1 cellular context compared by ENCODE assay signal in the genomic region with DNA sequence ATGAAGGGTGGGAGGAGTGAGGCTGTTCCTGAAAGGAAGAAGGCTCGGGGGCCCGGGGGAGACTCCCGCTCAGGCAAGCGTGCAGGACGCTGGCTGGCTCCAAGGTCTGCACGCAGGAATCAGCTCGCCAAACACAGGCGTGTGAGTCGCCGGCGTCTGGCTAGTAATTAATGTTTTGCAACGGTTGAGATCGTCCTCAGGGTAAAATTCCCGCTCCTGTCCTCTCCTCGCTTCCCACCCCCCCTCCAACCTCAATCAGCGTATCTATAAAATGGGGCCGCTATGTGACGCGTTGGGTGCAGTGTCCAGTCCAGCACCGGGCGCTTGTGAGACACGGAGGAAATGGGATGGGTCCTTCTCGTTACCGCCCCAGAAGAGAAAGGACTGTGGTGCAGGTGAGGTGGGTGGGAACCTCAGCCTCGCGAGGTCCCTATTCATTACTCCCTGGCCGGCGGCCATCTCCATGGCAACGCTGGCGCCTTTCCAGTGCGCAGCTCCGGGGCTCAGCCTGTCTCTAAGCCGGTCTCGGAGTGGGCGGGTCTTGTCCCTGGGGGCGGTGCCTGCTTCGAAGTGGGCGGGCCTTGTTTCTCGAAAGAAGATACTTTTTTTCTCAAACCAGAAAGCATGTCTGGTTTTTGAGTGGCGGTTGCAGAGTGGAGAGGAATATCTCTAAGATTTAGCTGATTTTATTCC.
TF ChIP-seq lines count a peak whose summit lies in the region.

No MANE protein-coding gene starts in this region.

TF ChIP-seq in HEK293, 187 proteins besides CTCF, POLR2A, EP300 and RAD21 (continued from another document and continues in another):
- TF ChIP-seq, protein P1, sequence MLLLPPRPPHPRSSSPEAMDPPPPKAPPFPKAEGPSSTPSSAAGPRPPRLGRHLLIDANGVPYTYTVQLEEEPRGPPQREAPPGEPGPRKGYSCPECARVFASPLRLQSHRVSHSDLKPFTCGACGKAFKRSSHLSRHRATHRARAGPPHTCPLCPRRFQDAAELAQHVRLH (tag by site-specific recombination; IDR thresholded peaks at IDR 0.05), result 0 out of 2 replicates have a peak, but pooled peaks have one; percentile 33
- TF ChIP-seq ZBTB17 (tag by site-specific recombination; IDR thresholded peaks at IDR 0.05) (peak; percentile 67), ZNF416 (tag by site-specific recombination; IDR thresholded peaks at IDR 0.05) (no peak), ZNF664 (tag by site-specific recombination; IDR thresholded peaks at IDR 0.05) (no peak), GLIS1 (tag by site-specific recombination; IDR thresholded peaks at IDR 0.05) (peak; percentile 45; the same call in 1 of the 2 replicates), ZNF366 (tag by site-specific recombination; conservative IDR thresholded peaks at IDR 0.05) (peak; percentile 43; the same call in 1 of the 2 replicates), KLF10 (tag by site-specific recombination; IDR thresholded peaks at IDR 0.05) (no peak), SP3 (tag by site-specific recombination; IDR thresholded peaks at IDR 0.05) (peak; percentile 89), WT1 (tag by site-specific recombination; IDR thresholded peaks at IDR 0.05) (peak; percentile 39; the same call in 1 of the 2 replicates), ZNF521 (tag by site-specific recombination; IDR thresholded peaks at IDR 0.05) (no peak), ZXDB (tag by site-specific recombination; IDR thresholded peaks at IDR 0.05) (peak; percentile 64), ZNF48 (tag by site-specific recombination; IDR thresholded peaks at IDR 0.05) (no peak), REPIN1 (tag by site-specific recombination; IDR thresholded peaks at IDR 0.05; ENCODE audit: low read depth) (no peak), ZNF623 (tag by site-specific recombination; IDR thresholded peaks at IDR 0.05) (0 out of 2 replicates have a peak, but pooled peaks have one; percentile 25), HOXC10 (CRISPR knock-in tag; IDR thresholded peaks at IDR 0.05) (no peak), KLF8 (tag by site-specific recombination; IDR thresholded peaks at IDR 0.05) (peak; percentile 61; the same call in 1 of the 2 replicates), ZNF701 (tag by site-specific recombination; IDR thresholded peaks at IDR 0.05) (no peak), ZNF596 (tag by site-specific recombination; IDR thresholded peaks at IDR 0.05) (0 out of 2 replicates have a peak, but pooled peaks have one; percentile 5), KLF16 (tag by site-specific recombination; IDR thresholded peaks at IDR 0.05) (peak; percentile 39; the same call in 1 of the 2 replicates), GLI4 (tag by site-specific recombination; IDR thresholded peaks at IDR 0.05) (no peak), ZBTB20 (tag by site-specific recombination; IDR thresholded peaks at IDR 0.05) (peak; percentile 73), ZNF202 (tag by site-specific recombination; IDR thresholded peaks at IDR 0.05; ENCODE audit: borderline replicate concordance) (no peak), ZBTB1 (tag by site-specific recombination; IDR thresholded peaks at IDR 0.05) (no peak), ZNF529 (tag by site-specific recombination; IDR thresholded peaks at IDR 0.05; ENCODE audit: insufficient replicate concordance) (no peak), ZNF354C (tag by site-specific recombination; IDR thresholded peaks at IDR 0.05; ENCODE audit: borderline replicate concordance, low read depth) (no peak), KLF1 (tag by site-specific recombination; IDR thresholded peaks at IDR 0.05) (peak; percentile 55), ZNF138 (tag by site-specific recombination; IDR thresholded peaks at IDR 0.05; ENCODE audit: borderline replicate concordance) (no peak), KLF9 (tag by site-specific recombination; IDR thresholded peaks at IDR 0.05; ENCODE audit: low read depth) (peak; percentile 85), EGR2 (tag by site-specific recombination; IDR thresholded peaks at IDR 0.05; ENCODE audit: low read depth) (peak; percentile 22), SP7 (tag by site-specific recombination; IDR thresholded peaks at IDR 0.05) (peak; percentile 80), ZNF2 (tag by site-specific recombination; IDR thresholded peaks at IDR 0.05) (no peak), ZFP3 (tag by site-specific recombination; IDR thresholded peaks at IDR 0.05; ENCODE audit: low read depth) (no peak), ZNF555 (tag by site-specific recombination; conservative IDR thresholded peaks at IDR 0.05) (no peak), ZNF155 (tag by site-specific recombination; IDR thresholded peaks at IDR 0.05) (no peak), GFI1B (tag by site-specific recombination; IDR thresholded peaks at IDR 0.05) (no peak), ZNF600 (tag by site-specific recombination; IDR thresholded peaks at IDR 0.05) (peak; percentile 94), ZFP41 (tag by site-specific recombination; IDR thresholded peaks at IDR 0.05; ENCODE audit: borderline replicate concordance) (no peak)
- TF ChIP-seq, protein P2, sequence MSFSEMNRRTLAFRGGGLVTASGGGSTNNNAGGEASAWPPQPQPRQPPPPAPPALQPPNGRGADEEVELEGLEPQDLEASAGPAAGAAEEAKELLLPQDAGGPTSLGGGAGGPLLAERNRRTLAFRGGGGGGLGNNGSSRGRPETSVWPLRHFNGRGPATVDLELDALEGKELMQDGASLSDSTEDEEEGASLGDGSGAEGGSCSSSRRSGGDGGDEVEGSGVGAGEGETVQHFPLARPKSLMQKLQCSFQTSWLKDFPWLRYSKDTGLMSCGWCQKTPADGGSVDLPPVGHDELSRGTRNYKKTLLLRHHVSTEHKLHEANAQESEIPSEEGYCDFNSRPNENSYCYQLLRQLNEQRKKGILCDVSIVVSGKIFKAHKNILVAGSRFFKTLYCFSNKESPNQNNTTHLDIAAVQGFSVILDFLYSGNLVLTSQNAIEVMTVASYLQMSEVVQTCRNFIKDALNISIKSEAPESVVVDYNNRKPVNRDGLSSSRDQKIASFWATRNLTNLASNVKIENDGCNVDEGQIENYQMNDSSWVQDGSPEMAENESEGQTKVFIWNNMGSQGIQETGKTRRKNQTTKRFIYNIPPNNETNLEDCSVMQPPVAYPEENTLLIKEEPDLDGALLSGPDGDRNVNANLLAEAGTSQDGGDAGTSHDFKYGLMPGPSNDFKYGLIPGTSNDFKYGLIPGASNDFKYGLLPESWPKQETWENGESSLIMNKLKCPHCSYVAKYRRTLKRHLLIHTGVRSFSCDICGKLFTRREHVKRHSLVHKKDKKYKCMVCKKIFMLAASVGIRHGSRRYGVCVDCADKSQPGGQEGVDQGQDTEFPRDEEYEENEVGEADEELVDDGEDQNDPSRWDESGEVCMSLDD (tag by site-specific recombination; IDR thresholded peaks at IDR 0.05), result 0 out of 2 replicates have a peak, but pooled peaks have one; percentile 44
- TF ChIP-seq, protein P3, sequence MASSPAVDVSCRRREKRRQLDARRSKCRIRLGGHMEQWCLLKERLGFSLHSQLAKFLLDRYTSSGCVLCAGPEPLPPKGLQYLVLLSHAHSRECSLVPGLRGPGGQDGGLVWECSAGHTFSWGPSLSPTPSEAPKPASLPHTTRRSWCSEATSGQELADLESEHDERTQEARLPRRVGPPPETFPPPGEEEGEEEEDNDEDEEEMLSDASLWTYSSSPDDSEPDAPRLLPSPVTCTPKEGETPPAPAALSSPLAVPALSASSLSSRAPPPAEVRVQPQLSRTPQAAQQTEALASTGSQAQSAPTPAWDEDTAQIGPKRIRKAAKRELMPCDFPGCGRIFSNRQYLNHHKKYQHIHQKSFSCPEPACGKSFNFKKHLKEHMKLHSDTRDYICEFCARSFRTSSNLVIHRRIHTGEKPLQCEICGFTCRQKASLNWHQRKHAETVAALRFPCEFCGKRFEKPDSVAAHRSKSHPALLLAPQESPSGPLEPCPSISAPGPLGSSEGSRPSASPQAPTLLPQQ (tag by site-specific recombination; IDR thresholded peaks at IDR 0.05), result 0 out of 2 replicates have a peak, but pooled peaks have one; percentile 35
- TF ChIP-seq, protein P4, sequence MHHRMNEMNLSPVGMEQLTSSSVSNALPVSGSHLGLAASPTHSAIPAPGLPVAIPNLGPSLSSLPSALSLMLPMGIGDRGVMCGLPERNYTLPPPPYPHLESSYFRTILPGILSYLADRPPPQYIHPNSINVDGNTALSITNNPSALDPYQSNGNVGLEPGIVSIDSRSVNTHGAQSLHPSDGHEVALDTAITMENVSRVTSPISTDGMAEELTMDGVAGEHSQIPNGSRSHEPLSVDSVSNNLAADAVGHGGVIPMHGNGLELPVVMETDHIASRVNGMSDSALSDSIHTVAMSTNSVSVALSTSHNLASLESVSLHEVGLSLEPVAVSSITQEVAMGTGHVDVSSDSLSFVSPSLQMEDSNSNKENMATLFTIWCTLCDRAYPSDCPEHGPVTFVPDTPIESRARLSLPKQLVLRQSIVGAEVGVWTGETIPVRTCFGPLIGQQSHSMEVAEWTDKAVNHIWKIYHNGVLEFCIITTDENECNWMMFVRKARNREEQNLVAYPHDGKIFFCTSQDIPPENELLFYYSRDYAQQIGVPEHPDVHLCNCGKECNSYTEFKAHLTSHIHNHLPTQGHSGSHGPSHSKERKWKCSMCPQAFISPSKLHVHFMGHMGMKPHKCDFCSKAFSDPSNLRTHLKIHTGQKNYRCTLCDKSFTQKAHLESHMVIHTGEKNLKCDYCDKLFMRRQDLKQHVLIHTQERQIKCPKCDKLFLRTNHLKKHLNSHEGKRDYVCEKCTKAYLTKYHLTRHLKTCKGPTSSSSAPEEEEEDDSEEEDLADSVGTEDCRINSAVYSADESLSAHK (tag by site-specific recombination; IDR thresholded peaks at IDR 0.05), result 0 out of 2 replicates have a peak, but pooled peaks have one; percentile 13
- TF ChIP-seq, protein P5, sequence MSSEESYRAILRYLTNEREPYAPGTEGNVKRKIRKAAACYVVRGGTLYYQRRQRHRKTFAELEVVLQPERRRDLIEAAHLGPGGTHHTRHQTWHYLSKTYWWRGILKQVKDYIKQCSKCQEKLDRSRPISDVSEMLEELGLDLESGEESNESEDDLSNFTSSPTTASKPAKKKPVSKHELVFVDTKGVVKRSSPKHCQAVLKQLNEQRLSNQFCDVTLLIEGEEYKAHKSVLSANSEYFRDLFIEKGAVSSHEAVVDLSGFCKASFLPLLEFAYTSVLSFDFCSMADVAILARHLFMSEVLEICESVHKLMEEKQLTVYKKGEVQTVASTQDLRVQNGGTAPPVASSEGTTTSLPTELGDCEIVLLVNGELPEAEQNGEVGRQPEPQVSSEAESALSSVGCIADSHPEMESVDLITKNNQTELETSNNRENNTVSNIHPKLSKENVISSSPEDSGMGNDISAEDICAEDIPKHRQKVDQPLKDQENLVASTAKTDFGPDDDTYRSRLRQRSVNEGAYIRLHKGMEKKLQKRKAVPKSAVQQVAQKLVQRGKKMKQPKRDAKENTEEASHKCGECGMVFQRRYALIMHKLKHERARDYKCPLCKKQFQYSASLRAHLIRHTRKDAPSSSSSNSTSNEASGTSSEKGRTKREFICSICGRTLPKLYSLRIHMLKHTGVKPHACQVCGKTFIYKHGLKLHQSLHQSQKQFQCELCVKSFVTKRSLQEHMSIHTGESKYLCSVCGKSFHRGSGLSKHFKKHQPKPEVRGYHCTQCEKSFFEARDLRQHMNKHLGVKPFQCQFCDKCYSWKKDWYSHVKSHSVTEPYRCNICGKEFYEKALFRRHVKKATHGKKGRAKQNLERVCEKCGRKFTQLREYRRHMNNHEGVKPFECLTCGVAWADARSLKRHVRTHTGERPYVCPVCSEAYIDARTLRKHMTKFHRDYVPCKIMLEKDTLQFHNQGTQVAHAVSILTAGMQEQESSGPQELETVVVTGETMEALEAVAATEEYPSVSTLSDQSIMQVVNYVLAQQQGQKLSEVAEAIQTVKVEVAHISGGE (tag by site-specific recombination; conservative IDR thresholded peaks at IDR 0.05; ENCODE audit: low read depth), result peak; percentile 36; the same call in 1 of the 2 replicates
- TF ChIP-seq, protein P6, sequence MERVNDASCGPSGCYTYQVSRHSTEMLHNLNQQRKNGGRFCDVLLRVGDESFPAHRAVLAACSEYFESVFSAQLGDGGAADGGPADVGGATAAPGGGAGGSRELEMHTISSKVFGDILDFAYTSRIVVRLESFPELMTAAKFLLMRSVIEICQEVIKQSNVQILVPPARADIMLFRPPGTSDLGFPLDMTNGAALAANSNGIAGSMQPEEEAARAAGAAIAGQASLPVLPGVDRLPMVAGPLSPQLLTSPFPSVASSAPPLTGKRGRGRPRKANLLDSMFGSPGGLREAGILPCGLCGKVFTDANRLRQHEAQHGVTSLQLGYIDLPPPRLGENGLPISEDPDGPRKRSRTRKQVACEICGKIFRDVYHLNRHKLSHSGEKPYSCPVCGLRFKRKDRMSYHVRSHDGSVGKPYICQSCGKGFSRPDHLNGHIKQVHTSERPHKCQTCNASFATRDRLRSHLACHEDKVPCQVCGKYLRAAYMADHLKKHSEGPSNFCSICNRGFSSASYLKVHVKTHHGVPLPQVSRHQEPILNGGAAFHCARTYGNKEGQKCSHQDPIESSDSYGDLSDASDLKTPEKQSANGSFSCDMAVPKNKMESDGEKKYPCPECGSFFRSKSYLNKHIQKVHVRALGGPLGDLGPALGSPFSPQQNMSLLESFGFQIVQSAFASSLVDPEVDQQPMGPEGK (tag by site-specific recombination; IDR thresholded peaks at IDR 0.05), result peak; percentile 83
- TF ChIP-seq, protein P7, sequence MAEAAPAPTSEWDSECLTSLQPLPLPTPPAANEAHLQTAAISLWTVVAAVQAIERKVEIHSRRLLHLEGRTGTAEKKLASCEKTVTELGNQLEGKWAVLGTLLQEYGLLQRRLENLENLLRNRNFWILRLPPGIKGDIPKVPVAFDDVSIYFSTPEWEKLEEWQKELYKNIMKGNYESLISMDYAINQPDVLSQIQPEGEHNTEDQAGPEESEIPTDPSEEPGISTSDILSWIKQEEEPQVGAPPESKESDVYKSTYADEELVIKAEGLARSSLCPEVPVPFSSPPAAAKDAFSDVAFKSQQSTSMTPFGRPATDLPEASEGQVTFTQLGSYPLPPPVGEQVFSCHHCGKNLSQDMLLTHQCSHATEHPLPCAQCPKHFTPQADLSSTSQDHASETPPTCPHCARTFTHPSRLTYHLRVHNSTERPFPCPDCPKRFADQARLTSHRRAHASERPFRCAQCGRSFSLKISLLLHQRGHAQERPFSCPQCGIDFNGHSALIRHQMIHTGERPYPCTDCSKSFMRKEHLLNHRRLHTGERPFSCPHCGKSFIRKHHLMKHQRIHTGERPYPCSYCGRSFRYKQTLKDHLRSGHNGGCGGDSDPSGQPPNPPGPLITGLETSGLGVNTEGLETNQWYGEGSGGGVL (tag by site-specific recombination; IDR thresholded peaks at IDR 0.05), result peak; percentile 64
- TF ChIP-seq, protein P8, sequence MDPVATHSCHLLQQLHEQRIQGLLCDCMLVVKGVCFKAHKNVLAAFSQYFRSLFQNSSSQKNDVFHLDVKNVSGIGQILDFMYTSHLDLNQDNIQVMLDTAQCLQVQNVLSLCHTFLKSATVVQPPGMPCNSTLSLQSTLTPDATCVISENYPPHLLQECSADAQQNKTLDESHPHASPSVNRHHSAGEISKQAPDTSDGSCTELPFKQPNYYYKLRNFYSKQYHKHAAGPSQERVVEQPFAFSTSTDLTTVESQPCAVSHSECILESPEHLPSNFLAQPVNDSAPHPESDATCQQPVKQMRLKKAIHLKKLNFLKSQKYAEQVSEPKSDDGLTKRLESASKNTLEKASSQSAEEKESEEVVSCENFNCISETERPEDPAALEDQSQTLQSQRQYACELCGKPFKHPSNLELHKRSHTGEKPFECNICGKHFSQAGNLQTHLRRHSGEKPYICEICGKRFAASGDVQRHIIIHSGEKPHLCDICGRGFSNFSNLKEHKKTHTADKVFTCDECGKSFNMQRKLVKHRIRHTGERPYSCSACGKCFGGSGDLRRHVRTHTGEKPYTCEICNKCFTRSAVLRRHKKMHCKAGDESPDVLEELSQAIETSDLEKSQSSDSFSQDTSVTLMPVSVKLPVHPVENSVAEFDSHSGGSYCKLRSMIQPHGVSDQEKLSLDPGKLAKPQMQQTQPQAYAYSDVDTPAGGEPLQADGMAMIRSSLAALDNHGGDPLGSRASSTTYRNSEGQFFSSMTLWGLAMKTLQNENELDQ (tag by site-specific recombination; IDR thresholded peaks at IDR 0.05; ENCODE audit: low read depth), result no peak
